In the genomic region with DNA sequence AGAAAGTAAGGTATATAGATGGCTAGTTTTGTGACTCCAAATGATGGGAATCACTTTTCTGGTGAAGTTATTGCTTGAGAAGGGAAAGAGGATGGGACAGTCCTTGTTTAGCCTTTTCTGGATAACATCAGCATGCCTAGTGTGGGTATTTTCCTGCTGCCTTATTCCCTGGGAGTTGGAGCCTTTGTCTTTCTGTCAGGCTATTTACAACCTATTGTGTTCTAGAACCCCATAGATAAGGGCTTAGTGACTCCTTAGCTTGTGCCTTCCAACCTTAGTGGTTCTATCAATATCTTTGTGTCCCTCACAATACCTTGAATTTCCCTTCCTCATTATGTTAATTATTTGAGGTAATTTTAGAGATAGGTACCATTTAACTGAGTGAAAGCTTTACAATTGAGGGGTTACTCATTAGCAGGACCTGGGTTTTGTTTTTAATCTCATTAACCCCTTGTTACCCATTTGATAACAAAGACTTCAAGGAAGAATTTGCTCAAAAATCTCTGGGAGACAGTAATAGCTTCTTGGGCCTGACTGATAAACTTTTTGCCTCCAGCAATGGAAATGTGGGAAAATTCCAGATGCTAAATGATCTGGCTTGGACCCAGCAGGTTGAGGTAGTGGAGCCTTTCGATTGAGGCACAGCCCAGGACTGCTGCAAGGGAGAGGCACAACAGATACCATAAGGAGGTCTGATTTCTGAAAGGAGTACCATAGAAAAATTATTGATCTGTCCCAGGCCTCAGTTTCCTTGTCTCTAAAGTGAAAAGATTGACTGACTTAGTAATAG, we compare ENCODE assay signal across 26 cellular contexts. TPM values are rescaled to one million over a fixed set of nuclear protein-coding genes. Genes with fewer than 3 reads are reported as not detected.
"Had no signal": no experiment of that assay in that cellular context is flagged by ENCODE, and none has a peak within 500 bp of the region (broad histone marks: within the 10 kb centered on the region; RNA-seq: fewer than 3 reads in every experiment).

No MANE protein-coding gene starts in this region.

- H3K36me3 Mint-ChIP-seq: activated CD8-positive, alpha-beta memory T cell treated with anti-CD3 and anti-CD28 coated beads, Interleukin-2, amount 10 ng/mL, durations not matched to agents 7 days and 5 days; brain; natural killer cell had no signal

- ATAC-seq: activated CD8-positive, alpha-beta memory T cell treated with anti-CD3 and anti-CD28 coated beads, Interleukin-2, amount 10 ng/mL, durations not matched to agents 7 days and 5 days; activated CD8-positive, alpha-beta T cell treated with anti-CD3 and anti-CD28 coated beads for 36 hours; activated naive CD8-positive, alpha-beta T cell treated with anti-CD3 and anti-CD28 coated beads, Interleukin-2, amount 50 U/mL, for 24 hours; gastroesophageal sphincter; left lobe of liver; natural killer cell; psoas muscle; stimulated activated naive CD8-positive, alpha-beta T cell treated with anti-CD3 and anti-CD28 coated beads, Interleukin-15, Interleukin-2, amounts not matched to agents 100 U/mL and 50 U/mL, for 24 hours had no signal

- H3K4me3 ChIP-seq: coronary artery, gastroesophageal sphincter, lower lobe of right lung, psoas muscle, right atrium auricular region had no signal

- H3K9me3 ChIP-seq: gastroesophageal sphincter, lower lobe of right lung, psoas muscle, right atrium auricular region had no signal

- DNase-seq: activated CD4-positive, alpha-beta T cell treated with anti-CD3 and anti-CD28 coated beads, Interleukin-2, amount 10 ng/mL, durations not matched to agents 7 days and 5 days; activated CD4-positive, CD25-positive, alpha-beta regulatory T cell treated with anti-CD3 and anti-CD28 coated beads, Interleukin-2, amount 50 U/mL, for 72 hours; activated CD8-positive, alpha-beta memory T cell treated with anti-CD3 and anti-CD28 coated beads, Interleukin-2, amount 10 ng/mL, durations not matched to agents 7 days and 5 days; activated CD8-positive, alpha-beta T cell treated with anti-CD3 and anti-CD28 coated beads for 36 hours; activated gamma-delta T cell; activated naive CD4-positive, alpha-beta T cell treated with anti-CD3 and anti-CD28 coated beads, Interleukin-2, amount 50 U/mL, for 16 hours; activated naive CD8-positive, alpha-beta T cell treated with anti-CD3 and anti-CD28 coated beads, Interleukin-2, amount 50 U/mL, for 24 hours; activated T-cell treated with anti-CD3 and anti-CD28 coated beads for 4 hours; head of caudate nucleus; hypothalamus; lower lobe of right lung; midbrain; natural killer cell; psoas muscle; stimulated activated CD4-positive, alpha-beta T cell treated with anti-CD3 and anti-CD28 coated beads, Interleukin-4, amount 100 ng/mL, for 4 hours; stimulated activated naive CD8-positive, alpha-beta T cell treated with anti-CD3 and anti-CD28 coated beads, Interleukin-15, Interleukin-2, amounts not matched to agents 100 U/mL and 50 U/mL, for 24 hours; SW 1271 had no signal

- H3K27me3 Mint-ChIP-seq: activated CD8-positive, alpha-beta T cell treated with anti-CD3 and anti-CD28 coated beads for 36 hours; brain had no signal

- H3K4me1 Mint-ChIP-seq: activated CD4-positive, alpha-beta T cell treated with anti-CD3 and anti-CD28 coated beads, Interleukin-2, amount 10 ng/mL, durations not matched to agents 7 days and 5 days; activated CD8-positive, alpha-beta memory T cell treated with anti-CD3 and anti-CD28 coated beads, Interleukin-2, amount 10 ng/mL, durations not matched to agents 7 days and 5 days; activated naive CD8-positive, alpha-beta T cell treated with anti-CD3 and anti-CD28 coated beads, Interleukin-2, amount 50 U/mL, for 24 hours; central memory CD8-positive, alpha-beta T cell; natural killer cell had no signal

- H3K27ac ChIP-seq: coronary artery, epithelial cell of prostate, gastroesophageal sphincter, lower lobe of right lung, psoas muscle, right atrium auricular region, VCaP had no signal

- H3K27me3 ChIP-seq: gastroesophageal sphincter, right atrium auricular region had no signal

- H3K36me3 ChIP-seq: gastroesophageal sphincter, lower lobe of right lung, right atrium auricular region had no signal

- H3K9me3 Mint-ChIP-seq: activated CD8-positive, alpha-beta T cell treated with anti-CD3 and anti-CD28 coated beads for 36 hours; activated naive CD8-positive, alpha-beta T cell treated with anti-CD3 and anti-CD28 coated beads, Interleukin-2, amount 50 U/mL, for 24 hours; activated T-helper 1 cell treated with anti-CD3 and anti-CD28 coated beads, Interleukin-12 subunit alpha, Interleukin-12 subunit beta, Interleukin-2, Interleukin-4 antibody, amounts not matched to agents 30 ng/mL and 10 ng/mL and 1 ng/mL, durations not matched to agents 14 hours and 24 hours and 36 hours; brain; central memory CD8-positive, alpha-beta T cell; natural killer cell had no signal

- H3K4me3 Mint-ChIP-seq: activated CD4-positive, alpha-beta T cell treated with anti-CD3 and anti-CD28 coated beads, Interleukin-2, amount 10 ng/mL, durations not matched to agents 7 days and 5 days; activated CD8-positive, alpha-beta memory T cell treated with anti-CD3 and anti-CD28 coated beads, Interleukin-2, amount 10 ng/mL, durations not matched to agents 7 days and 5 days; activated CD8-positive, alpha-beta T cell treated with anti-CD3 and anti-CD28 coated beads for 36 hours; activated naive CD8-positive, alpha-beta T cell treated with anti-CD3 and anti-CD28 coated beads, Interleukin-2, amount 50 U/mL, for 24 hours; activated T-helper 1 cell treated with anti-CD3 and anti-CD28 coated beads, Interleukin-12 subunit alpha, Interleukin-12 subunit beta, Interleukin-2, Interleukin-4 antibody, amounts not matched to agents 30 ng/mL and 10 ng/mL and 1 ng/mL, durations not matched to agents 14 hours and 24 hours and 36 hours; brain; central memory CD8-positive, alpha-beta T cell; natural killer cell had no signal

- H3K27ac Mint-ChIP-seq: activated CD4-positive, alpha-beta T cell treated with anti-CD3 and anti-CD28 coated beads, Interleukin-2, amount 10 ng/mL, durations not matched to agents 7 days and 5 days; activated CD8-positive, alpha-beta memory T cell treated with anti-CD3 and anti-CD28 coated beads, Interleukin-2, amount 10 ng/mL, durations not matched to agents 7 days and 5 days; activated CD8-positive, alpha-beta T cell treated with anti-CD3 and anti-CD28 coated beads for 36 hours; activated naive CD8-positive, alpha-beta T cell treated with anti-CD3 and anti-CD28 coated beads, Interleukin-2, amount 50 U/mL, for 24 hours; activated T-helper 1 cell treated with anti-CD3 and anti-CD28 coated beads, Interleukin-12 subunit alpha, Interleukin-12 subunit beta, Interleukin-2, Interleukin-4 antibody, amounts not matched to agents 30 ng/mL and 10 ng/mL and 1 ng/mL, durations not matched to agents 14 hours and 24 hours and 36 hours; natural killer cell had no signal

RNA-seq across cellular contexts. Expression of gene CACHD1, which starts 49.0 kb away (rescaled TPM):
- total RNA-seq: natural killer cell had no signal
